ENCODE assay signal across 1 cellular context in genomic region chr20:37299718-37300529, GRCh38.
TF ChIP-seq lines count a peak whose summit lies in the region.

No MANE protein-coding gene starts in this region.

TF ChIP-seq in HepG2, 621 proteins besides CTCF, POLR2A, EP300 and RAD21 (continued from another document and continues in another):
- TF ChIP-seq CHD2 (IDR thresholded peaks at IDR 0.05; ENCODE audit: low read depth, low read length) (no peak), ZNF546 (CRISPR knock-in tag; conservative IDR thresholded peaks at IDR 0.05) (0 out of 2 replicates have a peak, but pooled peaks have one; percentile 32), IKZF4 (CRISPR knock-in tag; IDR thresholded peaks at IDR 0.05; ENCODE audit: borderline replicate concordance, low read depth, not compliant biosample characterization) (no peak), ZNF292 (CRISPR knock-in tag; IDR thresholded peaks at IDR 0.05; ENCODE audit: borderline replicate concordance, low read depth) (peak; percentile 80), NFRKB (IDR thresholded peaks at IDR 0.05) (no peak), TBX2 (CRISPR knock-in tag; IDR thresholded peaks at IDR 0.05; ENCODE audit: borderline replicate concordance) (no peak), ZSCAN20 (CRISPR knock-in tag; IDR thresholded peaks at IDR 0.05; ENCODE audit: borderline replicate concordance) (no peak), FOXK1 (CRISPR knock-in tag; IDR thresholded peaks at IDR 0.05; ENCODE audit: borderline replicate concordance, low read depth) (0 out of 2 replicates have a peak, but pooled peaks have one; percentile 24), PCBP2 (optimal IDR thresholded peaks at IDR 0.05; ENCODE audit: low read depth, low read length, poor library complexity, severe bottlenecking) (no peak), SOX6 (IDR thresholded peaks at IDR 0.05) (no peak), SOX6 (CRISPR knock-in tag; IDR thresholded peaks at IDR 0.05) (0 out of 2 replicates have a peak, but pooled peaks have one; percentile 4), ZNF562 (CRISPR knock-in tag; IDR thresholded peaks at IDR 0.05; ENCODE audit: borderline replicate concordance) (no peak), ZSCAN9 (CRISPR knock-in tag; IDR thresholded peaks at IDR 0.05; ENCODE audit: borderline replicate concordance) (0 out of 2 replicates have a peak, but pooled peaks have one; percentile 17), ZFX (CRISPR knock-in tag; IDR thresholded peaks at IDR 0.05; ENCODE audit: low read depth) (peak; percentile 60), FIP1L1 (IDR thresholded peaks at IDR 0.05; ENCODE audit: borderline replicate concordance, insufficient read depth, low read depth, low read length) (no peak), JUN (CRISPR knock-in tag; IDR thresholded peaks at IDR 0.05) (no peak), ZNF205 (CRISPR knock-in tag; IDR thresholded peaks at IDR 0.05) (peak; percentile 98), BATF2 (CRISPR knock-in tag; IDR thresholded peaks at IDR 0.05) (no peak), PHF21A (CRISPR knock-in tag; IDR thresholded peaks at IDR 0.05) (peak; percentile 59; the same call in 1 of the 2 replicates), ZFP90 (CRISPR knock-in tag; IDR thresholded peaks at IDR 0.05; ENCODE audit: borderline replicate concordance) (no peak), YY1 (IDR thresholded peaks at IDR 0.05; ENCODE audit: insufficient read depth, insufficient replicate concordance, low read depth, low read length) (peak; percentile 50), MLX (CRISPR knock-in tag; IDR thresholded peaks at IDR 0.05) (no peak), CHD4 (IDR thresholded peaks at IDR 0.05; ENCODE audit: borderline replicate concordance, low read length) (no peak), ZNF687 (CRISPR knock-in tag; IDR thresholded peaks at IDR 0.05) (peak; percentile 78), PATZ1 (CRISPR knock-in tag; IDR thresholded peaks at IDR 0.05) (peak; percentile 47), IRX3 (CRISPR knock-in tag; IDR thresholded peaks at IDR 0.05; ENCODE audit: borderline replicate concordance, low read depth) (no peak), ZNF891 (CRISPR knock-in tag; IDR thresholded peaks at IDR 0.05) (peak; percentile 40; the same call in 1 of the 2 replicates), ZHX2 (IDR thresholded peaks at IDR 0.05; ENCODE audit: low read depth) (no peak), ZHX2 (CRISPR knock-in tag; IDR thresholded peaks at IDR 0.05; ENCODE audit: borderline replicate concordance) (no peak), HMG20B (CRISPR knock-in tag; conservative IDR thresholded peaks at IDR 0.05) (no peak), ZBTB46 (CRISPR knock-in tag; IDR thresholded peaks at IDR 0.05; ENCODE audit: borderline replicate concordance) (no peak), ARID5B (CRISPR knock-in tag; IDR thresholded peaks at IDR 0.05) (peak; percentile 43; the same call in 1 of the 2 replicates), TEAD2 (CRISPR knock-in tag; IDR thresholded peaks at IDR 0.05) (no peak), BCL3 (CRISPR knock-in tag; IDR thresholded peaks at IDR 0.05) (no peak), MEIS2 (CRISPR knock-in tag; IDR thresholded peaks at IDR 0.05) (peak; percentile 63; the same call in 1 of the 2 replicates), ZNF296 (CRISPR knock-in tag; conservative IDR thresholded peaks at IDR 0.05) (peak; percentile 97), SAP130 (CRISPR knock-in tag; IDR thresholded peaks at IDR 0.05; ENCODE audit: low read depth) (0 out of 2 replicates have a peak, but pooled peaks have one; percentile 48), GZF1 (CRISPR knock-in tag; IDR thresholded peaks at IDR 0.05) (no peak)
